ENCODE assay signal across 8 cellular contexts in genomic region chr4:125085-125820, GRCh38. TPM values are rescaled to one million over a fixed set of nuclear protein-coding genes. Genes with fewer than 3 reads are reported as not detected.
DNase-seq lines count a peak whose midpoint lies in the region; ATAC-seq and TF ChIP-seq lines count a peak whose summit lies in the region.

No MANE protein-coding gene starts in this region.

- no peak for TF ChIP-seq CTCF in left lung (IDR thresholded peaks at IDR 0.05)

- peak overlapping the region; percentile 97 for H3K27ac ChIP-seq in SK-N-MC
- H3K27ac ChIP-seq in left lung: peak overlapping the region; percentile 84 to 89

- peak; percentile 20 for DNase-seq in activated T-cell treated with anti-CD3 and anti-CD28 coated beads for 24 hours (ENCODE audit: low read depth)
- no peak for DNase-seq in activated T-cell treated with anti-CD3 and anti-CD28 coated beads, Interleukin-2, amount 50 U/mL, for 1 hour
- no peak for DNase-seq in SK-N-MC (ENCODE audit: low read depth, low spot score)
- DNase-seq in dedifferentiated amniotic fluid mesenchymal stem cell (ENCODE audit: extremely low spot score): peak; percentile 15
- peak; percentile 52 to 88 for DNase-seq in left lung
- peak; percentile 33 for DNase-seq in stimulated activated naive B cell treated with anti-CD40 and anti-IgM and Interleukin-4, amounts not matched to agents 10 μg/mL and 1 μg/mL and 100 μg/mL, for 72 hours
- no peak for DNase-seq in OCI-M2 (lab: John Stamatoyannopoulos, UW; ENCODE audit: unreplicated experiment)

- H3K36me3 Mint-ChIP-seq in stimulated activated naive B cell treated with anti-CD40 and anti-IgM and Interleukin-4, amounts not matched to agents 10 μg/mL and 1 μg/mL and 100 μg/mL, for 72 hours: peaks cover 30 to 47% of the 10 kb centered on the region in 2 donors

- intact Hi-C loops in left lung (cut with DNase I): no loop called here

- peak overlapping the region; percentile 97 for H3K9ac ChIP-seq in SK-N-MC (ENCODE audit: insufficient read length)

- H3K9me3 ChIP-seq in SK-N-MC (ENCODE audit: low read depth, low read length): peaks cover 40% of the 10 kb centered on the region
- peaks cover 0 to 22% of the 10 kb centered on the region in 2 donors for H3K9me3 ChIP-seq in left lung

- H3K4me3 ChIP-seq in SK-N-MC: peak overlapping the region; percentile 99
- H3K4me3 ChIP-seq in left lung: peak overlapping the region; percentile 70 to 72

- H3K27me3 ChIP-seq in left lung: no peaks in the 10 kb centered on the region

- peaks cover 4 to 27% of the 10 kb centered on the region in 2 donors for H3K4me1 ChIP-seq in left lung

- H3K9me3 Mint-ChIP-seq in stimulated activated naive B cell treated with anti-CD40 and anti-IgM and Interleukin-4, amounts not matched to agents 10 μg/mL and 1 μg/mL and 100 μg/mL, for 72 hours: peaks cover 3 to 17% of the 10 kb centered on the region in 2 donors

- H3K36me3 ChIP-seq in SK-N-MC (ENCODE audit: insufficient read depth, low read length): peaks cover 58% of the 10 kb centered on the region
- H3K36me3 ChIP-seq in left lung: peaks cover 0 to 6% of the 10 kb centered on the region in 2 donors

- peak; percentile 3 for ATAC-seq in HG03103 (IDR thresholded peaks at IDR 0.05; ENCODE audit: low read depth, unreplicated experiment)
- ATAC-seq in left lung: peak; percentile 55
- peak; percentile 20 to 21 for ATAC-seq in stimulated activated naive B cell treated with anti-CD40 and anti-IgM and Interleukin-4, amounts not matched to agents 10 μg/mL and 1 μg/mL and 100 μg/mL, for 72 hours (replicated peaks)

- H3K27me3 Mint-ChIP-seq in stimulated activated naive B cell treated with anti-CD40 and anti-IgM and Interleukin-4, amounts not matched to agents 10 μg/mL and 1 μg/mL and 100 μg/mL, for 72 hours: peaks cover 0 to 6% of the 10 kb centered on the region in 2 donors

- peak overlapping the region; percentile 98 for H3K27ac Mint-ChIP-seq in stimulated activated naive B cell treated with anti-CD40 and anti-IgM and Interleukin-4, amounts not matched to agents 10 μg/mL and 1 μg/mL and 100 μg/mL, for 72 hours

- H3K4me3 Mint-ChIP-seq in stimulated activated naive B cell treated with anti-CD40 and anti-IgM and Interleukin-4, amounts not matched to agents 10 μg/mL and 1 μg/mL and 100 μg/mL, for 72 hours: peak overlapping the region; percentile 98 to 100

- H3K4me1 Mint-ChIP-seq in stimulated activated naive B cell treated with anti-CD40 and anti-IgM and Interleukin-4, amounts not matched to agents 10 μg/mL and 1 μg/mL and 100 μg/mL, for 72 hours: peaks cover 17 to 24% of the 10 kb centered on the region in 2 donors

RNA-seq across cellular contexts. Expression of gene ZNF718, which starts 1.0 kb away (rescaled TPM):
- 1 to 10 TPM; 6.4 to 9.2 TPM for total RNA-seq in left lung

Comparison
In these comparisons a context has a peak if more than half of its experiments do, and no peak if none do; other contexts are left out.
1. DNase-seq: peak in activated T-cell treated with anti-CD3 and anti-CD28 coated beads for 24 hours (single experiment), dedifferentiated amniotic fluid mesenchymal stem cell (single experiment), left lung (2 of 2) and stimulated activated naive B cell treated with anti-CD40 and anti-IgM and Interleukin-4, amounts not matched to agents 10 μg/mL and 1 μg/mL and 100 μg/mL, for 72 hours (single experiment); none in activated T-cell treated with anti-CD3 and anti-CD28 coated beads, Interleukin-2, amount 50 U/mL, for 1 hour (single experiment), SK-N-MC (single experiment) and OCI-M2 (single experiment).
2. ATAC-seq: peak in every context shown above with its lines; median percentile 55 in left lung; 20 in stimulated activated naive B cell treated with anti-CD40 and anti-IgM and Interleukin-4, amounts not matched to agents 10 μg/mL and 1 μg/mL and 100 μg/mL, for 72 hours; 3 in HG03103.